ENCODE assay signal across 10 cellular contexts in the genomic region with DNA sequence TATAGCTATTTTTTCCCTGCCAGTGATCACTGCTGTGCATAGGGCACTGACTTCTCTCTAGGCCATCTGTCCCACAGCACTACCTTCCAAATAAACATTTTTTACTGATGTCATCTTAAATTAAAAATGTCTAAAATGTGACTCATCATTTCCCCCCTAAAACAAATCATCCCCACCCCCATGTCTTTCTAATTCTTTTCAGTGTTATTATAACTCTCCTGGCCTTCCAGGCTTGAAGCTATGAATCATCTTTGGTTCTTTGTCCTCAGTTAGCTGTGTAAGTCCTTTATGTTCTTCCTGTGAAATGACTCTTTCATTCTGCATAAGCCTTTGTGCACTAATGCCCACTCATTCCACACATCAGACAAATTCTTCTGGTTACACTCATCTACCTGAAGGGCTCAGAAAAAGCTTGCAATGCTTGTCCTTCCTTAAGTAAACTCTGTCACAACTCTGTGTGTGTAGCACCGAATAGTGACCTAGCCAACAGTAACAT.
DNase-seq lines count a peak whose midpoint lies in the region; ATAC-seq and TF ChIP-seq lines count a peak whose summit lies in the region.
"Had no signal": no experiment of that assay in that cellular context is flagged by ENCODE, and none has a peak within 500 bp of the region (broad histone marks: within the 10 kb centered on the region; RNA-seq: fewer than 3 reads in every experiment).

No MANE protein-coding gene starts in this region.

- ATAC-seq in GM21717 (IDR thresholded peaks at IDR 0.05; ENCODE audit: unreplicated experiment) = no peak

- H3K27ac Mint-ChIP-seq in neural crest cell (ENCODE audit: unreplicated experiment) (peak overlapping the region; percentile 79), immature natural killer cell (no peak overlapping the region)
- H3K27ac Mint-ChIP-seq: type B pancreatic cell had no signal

- H3K4me3 Mint-ChIP-seq in neural crest cell (peak overlapping the region; percentile 0), immature natural killer cell (no peak overlapping the region)
- H3K4me3 Mint-ChIP-seq: type B pancreatic cell had no signal

- no peaks in the 10 kb centered on the region for H3K36me3 Mint-ChIP-seq in neural crest cell (ENCODE audit: low read depth)
- H3K36me3 Mint-ChIP-seq in immature natural killer cell = no peaks in the 10 kb centered on the region
- H3K36me3 Mint-ChIP-seq: type B pancreatic cell had no signal

- H3K27me3 Mint-ChIP-seq in neural crest cell (ENCODE audit: low read depth) = no peaks in the 10 kb centered on the region
- H3K27me3 Mint-ChIP-seq in immature natural killer cell (ENCODE audit: low read depth in 3 of 3) = peaks cover 2 to 7% (median 3%) of the 10 kb centered on the region in 3 donors
- H3K27me3 Mint-ChIP-seq: type B pancreatic cell had no signal

- no peak overlapping the region for H3K4me3 ChIP-seq in choroid plexus epithelial cell (ENCODE audit: low read depth, low read length)
- H3K4me3 ChIP-seq: adrenal gland had no signal

- no peak for TF ChIP-seq CTCF in choroid plexus epithelial cell (conservative IDR thresholded peaks at IDR 0.05; ENCODE audit: low read depth, low read length)
- no peak for TF ChIP-seq CTCF in neural crest cell (conservative IDR thresholded peaks at IDR 0.05)

- DNase-seq in DMS53 (lab: John Stamatoyannopoulos, UW) (peak; percentile 55), NCI-H226 (peak; percentile 58), choroid plexus epithelial cell (ENCODE audit: low read depth) (peak; percentile 73), neural crest cell (ENCODE audit: low read depth, low spot score) (no peak), NCI-H2107 treated with DMSO at 0.1 percent for 48 hours (lab: John Stamatoyannopoulos, UW; ENCODE audit: unreplicated experiment) (no peak), NCI-H1092 treated with DMSO at 0.1 percent for 48 hours (lab: John Stamatoyannopoulos, UW) (no peak), immature natural killer cell (no peak)
- DNase-seq: adrenal gland had no signal

- H3K9me3 Mint-ChIP-seq in neural crest cell = no peaks in the 10 kb centered on the region
- H3K9me3 Mint-ChIP-seq in immature natural killer cell = peaks cover 0 to 2% (median 0%) of the 10 kb centered on the region in 6 donors
- H3K9me3 Mint-ChIP-seq: type B pancreatic cell had no signal

- H3K4me1 Mint-ChIP-seq in neural crest cell (peaks cover 32% of the 10 kb centered on the region), immature natural killer cell (no peaks in the 10 kb centered on the region)

Comparison
In these comparisons a context has a peak if more than half of its experiments do, and no peak if none do; other contexts are left out.
1. DNase-seq: peak in DMS53 (single experiment), NCI-H226 (single experiment) and choroid plexus epithelial cell (single experiment); none in neural crest cell (single experiment), NCI-H2107 treated with DMSO at 0.1 percent for 48 hours (single experiment), NCI-H1092 treated with DMSO at 0.1 percent for 48 hours (single experiment) and immature natural killer cell (0 of 3).